Comparison of ENCODE assay signal across 9 cellular contexts in the genomic region with DNA sequence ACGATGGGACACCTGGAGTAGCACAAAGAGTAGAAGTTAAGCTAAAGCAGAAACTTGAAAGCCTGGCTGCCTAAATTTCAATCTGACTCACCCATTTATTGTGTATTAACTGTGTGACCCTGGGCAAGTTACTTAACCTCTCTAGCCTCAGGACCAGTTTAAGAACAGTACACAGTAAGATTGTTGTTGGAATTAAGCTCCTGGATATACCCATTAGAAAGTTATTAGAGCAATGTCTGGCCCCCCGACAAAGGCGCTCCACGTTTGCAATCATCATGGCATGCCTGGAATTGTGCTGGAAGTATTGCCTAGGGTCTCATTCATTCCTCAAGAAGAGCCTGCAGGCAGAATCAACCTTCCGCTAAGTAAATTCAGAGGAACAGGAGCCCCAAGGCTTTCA. TPM values are rescaled to one million over a fixed set of nuclear protein-coding genes. Genes with fewer than 3 reads are reported as not detected.
A peak's percentile ranks its signal among the peaks of the same experiment; 100 is the strongest.
DNase-seq lines count a peak whose midpoint lies in the region; TF ChIP-seq lines count a peak whose summit lies in the region.
"Had no signal": no experiment of that assay in that cellular context is flagged by ENCODE, and none has a peak within 500 bp of the region (broad histone marks: within the 10 kb centered on the region; RNA-seq: fewer than 3 reads in every experiment).

No MANE protein-coding gene starts in this region.

- intact Hi-C loops in Calu3 (cut with micrococcal nuclease; ENCODE audit: unreplicated experiment) (no loop called here), prostate gland (cut with DNase I) (no loop called here)

- whole genome bisulfite sequencing in prostate gland, result 23% methylated on average over 5 of the region's 5 CpGs

- no peaks in the 10 kb centered on the region for H3K9me3 Mint-ChIP-seq in Calu3 (ENCODE audit: low read depth, unreplicated experiment)

- peaks cover 43% of the 10 kb centered on the region for H3K4me1 Mint-ChIP-seq in Calu3 (ENCODE audit: low read depth, unreplicated experiment)

- peaks cover 26% of the 10 kb centered on the region for H3K4me1 ChIP-seq in fibroblast of lung (ENCODE audit: control insufficient read depth, extremely low read depth, insufficient read depth, low read length)
- H3K4me1 ChIP-seq in prostate gland (replicated peaks), result peaks cover 20% of the 10 kb centered on the region

- CTCF ChIA-PET in Calu3 (lab: Charles Lee), result interaction anchor here (0.7 to 5.3 kb wide), 11 partner anchors 10 to 185 kb away, joined by 3 to 51 read pairs (median 6); a partner anchor contains a TSS

- H3K4me3 Mint-ChIP-seq in Calu3 (ENCODE audit: low read depth, unreplicated experiment), result peak overlapping the region; percentile 95

- peaks cover 63% of the 10 kb centered on the region for H3K79me2 ChIP-seq in fibroblast of lung (ENCODE audit: control insufficient read depth, insufficient read depth, low read length)

- peak overlapping the region; percentile 86 for H3K9ac ChIP-seq in SK-N-MC (ENCODE audit: insufficient read length)
- H3K9ac ChIP-seq in fibroblast of lung (ENCODE audit: insufficient read depth, low read length), result peak overlapping the region; percentile 88

- peak overlapping the region; percentile 99 for H3K27ac Mint-ChIP-seq in Calu3 (ENCODE audit: unreplicated experiment)

- no peaks in the 10 kb centered on the region for H3K27me3 Mint-ChIP-seq in Calu3 (ENCODE audit: unreplicated experiment)

- H3K4me3 ChIP-seq in SK-N-MC (peak overlapping the region; percentile 90), fibroblast of lung (replicated peaks in 1 of 4; ENCODE audit: control extremely low read depth in 1 of 4, insufficient read depth in 1 of 4, low read depth in 3 of 4, low read length in 4 of 4) (peak overlapping the region; percentile 96 to 100 (median 98)), prostate gland (peak overlapping the region; percentile 76)

- H3K4me2 ChIP-seq in fibroblast of lung (ENCODE audit: extremely low read depth, insufficient read depth, low read length), result peak overlapping the region; percentile 95

- H3K9me3 ChIP-seq in SK-N-MC (ENCODE audit: low read depth, low read length), result no peaks in the 10 kb centered on the region
- no peaks in the 10 kb centered on the region for H3K9me3 ChIP-seq in fibroblast of lung (ENCODE audit: control insufficient read depth, insufficient read depth, low read depth, low read length)
- H3K9me3 ChIP-seq in prostate gland, result no peaks in the 10 kb centered on the region

- no peak overlapping the region for H2AFZ ChIP-seq in fibroblast of lung (ENCODE audit: low read length)

- peaks cover 73% of the 10 kb centered on the region for H3K36me3 Mint-ChIP-seq in Calu3 (ENCODE audit: insufficient read depth, unreplicated experiment)

- H3K27me3 ChIP-seq in fibroblast of lung (ENCODE audit: control insufficient read depth, insufficient read depth, low read length) (no peaks in the 10 kb centered on the region), prostate gland (replicated peaks; ENCODE audit: insufficient read depth) (no peaks in the 10 kb centered on the region)

- H3K27ac ChIP-seq in SK-N-MC (no peak overlapping the region), fibroblast of lung (ENCODE audit: insufficient read depth, low read length) (peak overlapping the region; percentile 83), prostate gland (peak overlapping the region; percentile 92 to 94)

- DNase-seq in Calu3, result no peak
- DNase-seq in SK-N-MC (ENCODE audit: low read depth, low spot score), result no peak
- peak in 1 of 2 donors; percentile 37 for DNase-seq in fibroblast of lung (ENCODE audit: low read depth in 2 of 2)
- DNase-seq in prostate gland (ENCODE audit: low spot score), result no peak
- DNase-seq in stimulated activated naive CD4-positive, alpha-beta T cell treated with Interleukin-2 at 50 U/mL for 16 hours (lab: John Stamatoyannopoulos, UW), result no peak
- no peak for DNase-seq in NCI-H345 treated with DMSO at 0.1 percent for 48 hours (lab: John Stamatoyannopoulos, UW; ENCODE audit: unreplicated experiment)
- no peak for DNase-seq in NCI-H2196 treated with DMSO at 0.1 percent for 48 hours (lab: John Stamatoyannopoulos, UW; ENCODE audit: unreplicated experiment)
- no peak for DNase-seq in C1 segment of cervical spinal cord (lab: John Stamatoyannopoulos, UW)

- TF ChIP-seq CTCF in Calu3 (IDR thresholded peaks at IDR 0.05; ENCODE audit: unreplicated experiment) (no peak), fibroblast of lung (conservative IDR thresholded peaks at IDR 0.05 in 1 of 2, IDR thresholded peaks at IDR 0.05 in 1 of 2; ENCODE audit: low read depth in 1 of 2, low read length in 2 of 2) (no peak), prostate gland (IDR thresholded peaks at IDR 0.05) (no peak)

- no peak for TF ChIP-seq POLR2A in prostate gland (IDR thresholded peaks at IDR 0.05)

- H4K20me1 ChIP-seq in fibroblast of lung (ENCODE audit: control insufficient read depth, extremely low read depth, insufficient read depth, low read length), result no peaks in the 10 kb centered on the region

- BruUV-seq in Calu3 (replicated peaks; lab: Mats Ljungman, UMichigan), result no TSS peak

- H3K36me3 ChIP-seq in SK-N-MC (ENCODE audit: insufficient read depth, low read length), result no peaks in the 10 kb centered on the region
- H3K36me3 ChIP-seq in fibroblast of lung (ENCODE audit: control insufficient read depth, insufficient read depth, low read length), result peaks cover 2% of the 10 kb centered on the region
- H3K36me3 ChIP-seq in prostate gland, result no peaks in the 10 kb centered on the region

RNA-seq across cellular contexts. Expression of a gene that starts 1.4 kb away (rescaled TPM):
- 238 and 256 TPM in 2 replicates for total RNA-seq in Calu3 (2022)
- 142 and 175 TPM in 2 replicates for total RNA-seq in fibroblast of lung
- 226 and 312 TPM in 2 replicates for polyA plus RNA-seq in fibroblast of lung
- polyA plus RNA-seq in fibroblast of lung (2012), result 220 and 326 TPM in 2 replicates
- polyA minus RNA-seq in fibroblast of lung (ENCODE audit: low replicate concordance), result 291 and 339 TPM in 2 replicates
- total RNA-seq in prostate gland, result 100 to 1,000 TPM; 123 to 266 TPM

RNA-seq across cellular contexts. Expression of a gene that starts 16.1 kb away (rescaled TPM):
- total RNA-seq in Calu3 (2022), result 42.1 and 45.5 TPM in 2 replicates
- 20.0 and 20.5 TPM in 2 replicates for total RNA-seq in fibroblast of lung
- polyA plus RNA-seq in fibroblast of lung, result 21.9 and 23.4 TPM in 2 replicates
- polyA plus RNA-seq in fibroblast of lung (2012), result 17.7 and 18.4 TPM in 2 replicates
- 77.0 and 135 TPM in 2 replicates for polyA minus RNA-seq in fibroblast of lung (ENCODE audit: low replicate concordance)
- total RNA-seq in prostate gland, result 10 to 100 TPM; 29.3 to 57.4 TPM

RNA-seq across cellular contexts. Expression of a gene that starts 31.3 kb away (rescaled TPM):
- total RNA-seq in Calu3 (2022), result 0.52 and 0.88 TPM in 2 replicates
- total RNA-seq in fibroblast of lung, result under 0.01 TPM in 1 of 2 replicates, not detected in the other
- polyA plus RNA-seq in fibroblast of lung, result 0.14 TPM in 1 of 2 replicates, not detected in the other
- polyA plus RNA-seq in fibroblast of lung (2012), result 0.25 and 0.83 TPM in 2 replicates
- polyA minus RNA-seq in fibroblast of lung (ENCODE audit: low replicate concordance), result 0.16 TPM in 1 of 2 replicates, not detected in the other
- total RNA-seq in prostate gland, result under 1 TPM in 1 of 2 donors, not detected in 1; 0.51 TPM
- total RNA-seq: LHCN-M2 had no signal

RNA-seq across cellular contexts. Expression of a gene that starts 38.8 kb away (rescaled TPM):
- 0.17 and 0.29 TPM in 2 replicates for total RNA-seq in Calu3 (2022)
- total RNA-seq in fibroblast of lung, result under 0.01 TPM in 2 replicates
- 0.02 and 0.06 TPM in 2 replicates for polyA plus RNA-seq in fibroblast of lung
- polyA plus RNA-seq in fibroblast of lung (2012), result not detected in 2 replicates
- not detected in 2 replicates for polyA minus RNA-seq in fibroblast of lung (ENCODE audit: low replicate concordance)
- total RNA-seq in prostate gland, result under 1 TPM in 1 of 2 donors, not detected in 1; 0.34 TPM

RNA-seq across cellular contexts. Expression of a gene that starts 40.2 kb away (rescaled TPM):
- not detected in 2 replicates for total RNA-seq in Calu3 (2022)
- not detected in 2 replicates for total RNA-seq in fibroblast of lung
- polyA plus RNA-seq in fibroblast of lung, result not detected in 2 replicates
- not detected in 2 replicates for polyA plus RNA-seq in fibroblast of lung (2012)
- polyA minus RNA-seq in fibroblast of lung (ENCODE audit: low replicate concordance), result not detected in 2 replicates
- total RNA-seq in prostate gland, result not detected
- total RNA-seq: LHCN-M2 had no signal
